Comparison of ENCODE assay signal across 11 cellular contexts in genomic region chr1:225603538-225604354, GRCh38. TPM values are rescaled to one million over a fixed set of nuclear protein-coding genes. Genes with fewer than 3 reads are reported as not detected.
DNase-seq lines count a peak whose midpoint lies in the region; ATAC-seq and TF ChIP-seq lines count a peak whose summit lies in the region.
"Had no signal": no experiment of that assay in that cellular context is flagged by ENCODE, and none has a peak within 500 bp of the region (broad histone marks: within the 10 kb centered on the region; RNA-seq: fewer than 3 reads in every experiment).

No MANE protein-coding gene starts in this region.

- peak overlapping the region; percentile 3 to 46 (median 16) for H3K27ac ChIP-seq in esophagus muscularis mucosa (replicated peaks in 1 of 4)

- TF ChIP-seq CTCF in esophagus muscularis mucosa (IDR thresholded peaks at IDR 0.05), result no peak
- TF ChIP-seq CTCF in neural crest cell (conservative IDR thresholded peaks at IDR 0.05), result no peak
- no peak for TF ChIP-seq CTCF in omental fat pad (IDR thresholded peaks at IDR 0.05)

- no peak overlapping the region for H3K4me3 ChIP-seq in esophagus muscularis mucosa
- H3K4me3 ChIP-seq: skin epidermis had no signal

- H3K4me1 ChIP-seq in esophagus muscularis mucosa, result peaks cover 40 to 69% (median 63%) of the 10 kb centered on the region in 4 donors

- no peaks in the 10 kb centered on the region for H3K36me3 ChIP-seq in esophagus muscularis mucosa

- H3K27me3 ChIP-seq in esophagus muscularis mucosa, result no peaks in the 10 kb centered on the region

- no peak overlapping the region for H3K4me3 Mint-ChIP-seq in neural crest cell
- H3K4me3 Mint-ChIP-seq: stimulated activated naive CD8-positive, alpha-beta T cell treated with anti-CD3 and anti-CD28 coated beads, Interleukin-15, amount 100 ng/mL, for 72 hours had no signal

- H3K27me3 Mint-ChIP-seq in neural crest cell (ENCODE audit: low read depth), result no peaks in the 10 kb centered on the region
- H3K27me3 Mint-ChIP-seq: stimulated activated naive CD8-positive, alpha-beta T cell treated with anti-CD3 and anti-CD28 coated beads, Interleukin-15, amount 100 ng/mL, for 72 hours had no signal

- peaks cover 14% of the 10 kb centered on the region for H3K36me3 Mint-ChIP-seq in neural crest cell (ENCODE audit: low read depth)

- H3K9me3 ChIP-seq in esophagus muscularis mucosa, result no peaks in the 10 kb centered on the region

- DNase-seq in ELR (ENCODE audit: low read depth) (peak; percentile 75), esophagus muscularis mucosa (ENCODE audit: extremely low spot score) (no peak), neural crest cell (ENCODE audit: low read depth, low spot score) (no peak), Kasumi-1 (lab: John Stamatoyannopoulos, UW) (no peak), omental fat pad (ENCODE audit: low spot score) (no peak), epidermal melanocyte (ENCODE audit: insufficient read length, low spot score) (no peak)
- DNase-seq: NCI-H187; stimulated activated naive CD8-positive, alpha-beta T cell treated with anti-CD3 and anti-CD28 coated beads, Interleukin-15, amount 100 ng/mL, for 72 hours had no signal

- H3K4me1 Mint-ChIP-seq in neural crest cell, result peaks cover 50% of the 10 kb centered on the region
- H3K4me1 Mint-ChIP-seq: stimulated activated naive CD8-positive, alpha-beta T cell treated with anti-CD3 and anti-CD28 coated beads, Interleukin-15, amount 100 ng/mL, for 72 hours had no signal

- peak overlapping the region; percentile 17 for H3K27ac Mint-ChIP-seq in neural crest cell (ENCODE audit: unreplicated experiment)
- H3K27ac Mint-ChIP-seq: stimulated activated naive CD8-positive, alpha-beta T cell treated with anti-CD3 and anti-CD28 coated beads, Interleukin-15, amount 100 ng/mL, for 72 hours had no signal

- peaks cover 9% of the 10 kb centered on the region for H3K9me3 Mint-ChIP-seq in neural crest cell

- intact Hi-C loops in esophagus muscularis mucosa (cut with DNase I), result no loop called here

- TF ChIP-seq POLR2A in esophagus muscularis mucosa (IDR thresholded peaks at IDR 0.05; ENCODE audit: low read depth), result no peak

- no peak for ATAC-seq in GM21825 (IDR thresholded peaks at IDR 0.05; ENCODE audit: unreplicated experiment)
- ATAC-seq in omental fat pad (ENCODE audit: low FRiP score), result no peak
- ATAC-seq: stimulated activated naive CD8-positive, alpha-beta T cell treated with anti-CD3 and anti-CD28 coated beads, Interleukin-15, amount 100 ng/mL, for 72 hours had no signal

- no peak for TF ChIP-seq EP300 in esophagus muscularis mucosa (IDR thresholded peaks at IDR 0.05)

TF ChIP-seq in PFSK-1, 5 proteins besides CTCF, POLR2A, EP300 and RAD21:
- TF ChIP-seq REST (IDR thresholded peaks at IDR 0.05; ENCODE audit: insufficient read depth in 1 of 2, low read depth in 2 of 2, low read length in 2 of 2), result no peak
- peak; percentile 80; the same call in 1 of the 2 replicates for TF ChIP-seq SIN3A (IDR thresholded peaks at IDR 0.05; ENCODE audit: borderline replicate concordance, insufficient read depth, low read length)

RNA-seq across cellular contexts. Expression of gene ENAH, which starts 49.2 kb away (rescaled TPM):
- 87.5 TPM for polyA plus RNA-seq in PFSK-1 (2012; ENCODE audit: insufficient read length, low read depth)
- total RNA-seq in esophagus muscularis mucosa (100 to 1,000 TPM; 198 to 229 (median 201) TPM), neural crest cell (179 and 181 TPM in 2 replicates), omental fat pad (10 to 100 TPM; 18.7 to 60.7 (median 30.5) TPM)
